ENCODE assay signal across 19 cellular contexts in the genomic region with DNA sequence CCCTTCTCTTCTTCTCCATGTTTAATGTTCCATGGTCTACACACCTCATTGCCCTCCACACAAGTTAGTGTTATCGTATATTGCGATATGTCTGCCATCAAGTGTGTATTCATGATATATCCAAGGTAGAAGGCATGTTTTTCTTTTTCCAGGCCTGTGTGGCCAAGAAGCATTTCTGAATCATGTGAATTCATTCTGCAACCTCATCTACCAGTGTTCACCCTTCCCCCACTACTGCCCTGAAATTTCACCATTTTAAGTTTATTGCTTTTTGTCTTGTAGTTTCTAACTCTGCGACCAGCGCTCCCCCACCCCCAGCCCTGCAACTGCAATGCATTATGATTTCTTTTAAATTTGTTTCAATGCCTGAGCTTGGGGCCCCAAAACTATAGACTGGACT.
A peak's percentile ranks its signal among the peaks of the same experiment; 100 is the strongest.
DNase-seq lines count a peak whose midpoint lies in the region; ATAC-seq and TF ChIP-seq lines count a peak whose summit lies in the region.
"Had no signal": no experiment of that assay in that cellular context is flagged by ENCODE, and none has a peak within 500 bp of the region (broad histone marks: within the 10 kb centered on the region; RNA-seq: fewer than 3 reads in every experiment).

No MANE protein-coding gene starts in this region.

- no peaks in the 10 kb centered on the region for H3K27me3 Mint-ChIP-seq in activated CD4-positive, alpha-beta memory T cell treated with anti-CD3 and anti-CD28 coated beads for 36 hours
- H3K27me3 Mint-ChIP-seq in activated CD4-positive, alpha-beta memory T cell treated with anti-CD3 and anti-CD28 coated beads, Interleukin-2, amount 10 ng/mL, durations not matched to agents 7 days and 5 days, result no peaks in the 10 kb centered on the region
- H3K27me3 Mint-ChIP-seq in activated T-helper 17 cell treated with anti-CD3 and anti-CD28 coated beads, Interleukin-2, amount 50 U/mL, for 72 hours, result no peaks in the 10 kb centered on the region
- H3K27me3 Mint-ChIP-seq: activated naive CD8-positive, alpha-beta T cell; activated T-cell treated with anti-CD3 and anti-CD28 coated beads, Interleukin-2, amount 50 U/mL, for 24 hours; B cell; dendritic cell treated with granulocyte-macrophage colony-stimulating factor and Interleukin-4, amounts not matched to agents 40 ng/mL and 50 ng/mL, for 4 days had no signal

- H2AFZ ChIP-seq in smooth muscle cell (ENCODE audit: low read depth), result peak overlapping the region; percentile 38
- H2AFZ ChIP-seq: parathyroid adenoma had no signal

- no peak overlapping the region for H3K4me2 ChIP-seq in smooth muscle cell

- no peaks in the 10 kb centered on the region for H3K27me3 ChIP-seq in smooth muscle cell (ENCODE audit: low read depth)
- H3K27me3 ChIP-seq: gastroesophageal sphincter, testis had no signal

- H3K9me3 ChIP-seq in smooth muscle cell (replicated peaks; ENCODE audit: low read depth), result no peaks in the 10 kb centered on the region
- H3K9me3 ChIP-seq: gastroesophageal sphincter, testis had no signal

- TF ChIP-seq CTCF in smooth muscle cell (IDR thresholded peaks at IDR 0.05; ENCODE audit: borderline replicate concordance, insufficient read depth, poor library complexity, severe bottlenecking), result no peak

- H3K27ac Mint-ChIP-seq in activated CD4-positive, alpha-beta memory T cell treated with anti-CD3 and anti-CD28 coated beads for 36 hours, result no peak overlapping the region
- H3K27ac Mint-ChIP-seq in activated CD4-positive, alpha-beta memory T cell treated with anti-CD3 and anti-CD28 coated beads, Interleukin-2, amount 10 ng/mL, durations not matched to agents 7 days and 5 days, result no peak overlapping the region
- no peak overlapping the region for H3K27ac Mint-ChIP-seq in activated T-helper 17 cell treated with anti-CD3 and anti-CD28 coated beads, Interleukin-2, amount 50 U/mL, for 72 hours
- H3K27ac Mint-ChIP-seq: activated naive CD8-positive, alpha-beta T cell; activated T-cell treated with anti-CD3 and anti-CD28 coated beads, Interleukin-2, amount 50 U/mL, for 24 hours; B cell; dendritic cell treated with granulocyte-macrophage colony-stimulating factor and Interleukin-4, amounts not matched to agents 40 ng/mL and 50 ng/mL, for 4 days had no signal

- no peaks in the 10 kb centered on the region for H3K36me3 ChIP-seq in smooth muscle cell (ENCODE audit: low read depth)
- H3K36me3 ChIP-seq: gastroesophageal sphincter had no signal

- no peak overlapping the region for H3K27ac ChIP-seq in smooth muscle cell (ENCODE audit: low read depth)
- H3K27ac ChIP-seq: gastroesophageal sphincter, parathyroid adenoma, testis had no signal

- POLR2A ChIA-PET in activated CD4-positive, alpha-beta memory T cell treated with anti-CD3 and anti-CD28 coated beads for 36 hours (lab: Charles Lee), result no interaction called here
- POLR2A ChIA-PET in activated CD4-positive, alpha-beta memory T cell treated with anti-CD3 and anti-CD28 coated beads, Interleukin-2, amount 10 ng/mL, durations not matched to agents 7 days and 5 days (lab: Charles Lee), result no interaction called here

- H3K36me3 Mint-ChIP-seq in activated CD4-positive, alpha-beta memory T cell treated with anti-CD3 and anti-CD28 coated beads for 36 hours, result no peaks in the 10 kb centered on the region
- no peaks in the 10 kb centered on the region for H3K36me3 Mint-ChIP-seq in activated CD4-positive, alpha-beta memory T cell treated with anti-CD3 and anti-CD28 coated beads, Interleukin-2, amount 10 ng/mL, durations not matched to agents 7 days and 5 days (ENCODE audit: low read depth)
- H3K36me3 Mint-ChIP-seq in activated T-helper 17 cell treated with anti-CD3 and anti-CD28 coated beads, Interleukin-2, amount 50 U/mL, for 72 hours (ENCODE audit: low read depth), result no peaks in the 10 kb centered on the region
- H3K36me3 Mint-ChIP-seq: activated naive CD8-positive, alpha-beta T cell had no signal

- ATAC-seq in activated T-helper 17 cell treated with anti-CD3 and anti-CD28 coated beads, Interleukin-2, amount 50 U/mL, for 72 hours (replicated peaks), result peak; percentile 31
- ATAC-seq in HG03469 (IDR thresholded peaks at IDR 0.05; ENCODE audit: unreplicated experiment), result no peak
- ATAC-seq: gastroesophageal sphincter had no signal

- H3F3A ChIP-seq in smooth muscle cell (ENCODE audit: low read depth), result peaks cover 8% of the 10 kb centered on the region

- H3K4me3 ChIP-seq in smooth muscle cell, result no peak overlapping the region
- H3K4me3 ChIP-seq: gastroesophageal sphincter, testis had no signal

- no peaks in the 10 kb centered on the region for H4K20me1 ChIP-seq in smooth muscle cell (ENCODE audit: low read depth)

- no peak overlapping the region for H3K9ac ChIP-seq in smooth muscle cell (ENCODE audit: low read depth)
- H3K9ac ChIP-seq: parathyroid adenoma had no signal

- H3K4me1 Mint-ChIP-seq in activated CD4-positive, alpha-beta memory T cell treated with anti-CD3 and anti-CD28 coated beads for 36 hours (ENCODE audit: low read depth), result no peaks in the 10 kb centered on the region
- no peaks in the 10 kb centered on the region for H3K4me1 Mint-ChIP-seq in activated CD4-positive, alpha-beta memory T cell treated with anti-CD3 and anti-CD28 coated beads, Interleukin-2, amount 10 ng/mL, durations not matched to agents 7 days and 5 days
- no peaks in the 10 kb centered on the region for H3K4me1 Mint-ChIP-seq in activated T-helper 17 cell treated with anti-CD3 and anti-CD28 coated beads, Interleukin-2, amount 50 U/mL, for 72 hours
- H3K4me1 Mint-ChIP-seq: B cell had no signal

- peaks cover 2% of the 10 kb centered on the region for H3K9me3 Mint-ChIP-seq in activated CD4-positive, alpha-beta memory T cell treated with anti-CD3 and anti-CD28 coated beads for 36 hours
- H3K9me3 Mint-ChIP-seq in activated CD4-positive, alpha-beta memory T cell treated with anti-CD3 and anti-CD28 coated beads, Interleukin-2, amount 10 ng/mL, durations not matched to agents 7 days and 5 days, result peaks cover 7% of the 10 kb centered on the region
- H3K9me3 Mint-ChIP-seq in activated T-helper 17 cell treated with anti-CD3 and anti-CD28 coated beads, Interleukin-2, amount 50 U/mL, for 72 hours, result peaks cover 19% of the 10 kb centered on the region

- DNase-seq in activated CD4-positive, alpha-beta memory T cell treated with anti-CD3 and anti-CD28 coated beads for 36 hours, result peak; percentile 10
- DNase-seq in activated CD4-positive, alpha-beta memory T cell treated with anti-CD3 and anti-CD28 coated beads, Interleukin-2, amount 10 ng/mL, durations not matched to agents 7 days and 5 days, result no peak
- DNase-seq in NCI-H69 (lab: John Stamatoyannopoulos, UW) (peak; percentile 77), smooth muscle cell (lab: John Stamatoyannopoulos, UW; ENCODE audit: unreplicated experiment) (no peak), dedifferentiated amniotic fluid mesenchymal stem cell (ENCODE audit: extremely low spot score) (no peak)
- DNase-seq: activated CD4-positive, alpha-beta T cell treated with anti-CD3 and anti-CD28 coated beads for 1 hour; activated T-cell treated with anti-CD3 and anti-CD28 coated beads, Interleukin-2, amount 50 U/mL, for 24 hours; Calu3; HCEC 1CT; SIG-M5; stimulated activated CD4-positive, alpha-beta T cell treated with anti-CD3 and anti-CD28 coated beads, Interleukin-4, amount 100 ng/mL, for 1 hour; testis had no signal

- H3K79me2 ChIP-seq in smooth muscle cell (ENCODE audit: low read depth), result no peaks in the 10 kb centered on the region
- H3K79me2 ChIP-seq: parathyroid adenoma had no signal

- 88% methylated on average over 4 of the region's 4 CpGs for WGBS in smooth muscle cell (ENCODE audit: low lambda C conversion rate)

- intact Hi-C loops in activated CD4-positive, alpha-beta memory T cell treated with anti-CD3 and anti-CD28 coated beads for 36 hours (cut with micrococcal nuclease), result loop anchor here (2.0 kb wide), 1 partner anchor 95 kb away; no protein-coding TSS in a partner anchor

- H3K4me3 Mint-ChIP-seq in activated CD4-positive, alpha-beta memory T cell treated with anti-CD3 and anti-CD28 coated beads for 36 hours, result no peak overlapping the region
- no peak overlapping the region for H3K4me3 Mint-ChIP-seq in activated CD4-positive, alpha-beta memory T cell treated with anti-CD3 and anti-CD28 coated beads, Interleukin-2, amount 10 ng/mL, durations not matched to agents 7 days and 5 days
- no peak overlapping the region for H3K4me3 Mint-ChIP-seq in activated T-helper 17 cell treated with anti-CD3 and anti-CD28 coated beads, Interleukin-2, amount 50 U/mL, for 72 hours
- H3K4me3 Mint-ChIP-seq: activated naive CD8-positive, alpha-beta T cell; activated T-cell treated with anti-CD3 and anti-CD28 coated beads, Interleukin-2, amount 50 U/mL, for 24 hours; B cell; dendritic cell treated with granulocyte-macrophage colony-stimulating factor and Interleukin-4, amounts not matched to agents 40 ng/mL and 50 ng/mL, for 4 days had no signal

- H3K4me1 ChIP-seq in smooth muscle cell (ENCODE audit: low read depth), result peaks cover 9% of the 10 kb centered on the region
- H3K4me1 ChIP-seq: gastroesophageal sphincter, testis had no signal

- CTCF ChIA-PET in activated CD4-positive, alpha-beta memory T cell treated with anti-CD3 and anti-CD28 coated beads for 36 hours (lab: Charles Lee), result no interaction called here
- CTCF ChIA-PET in activated CD4-positive, alpha-beta memory T cell treated with anti-CD3 and anti-CD28 coated beads, Interleukin-2, amount 10 ng/mL, durations not matched to agents 7 days and 5 days (lab: Charles Lee), result no interaction called here

Comparison
In these comparisons a context has a peak if more than half of its experiments do, and no peak if none do; other contexts are left out.
1. DNase-seq: peak in activated CD4-positive, alpha-beta memory T cell treated with anti-CD3 and anti-CD28 coated beads for 36 hours (single experiment) and NCI-H69 (single experiment); none in activated CD4-positive, alpha-beta memory T cell treated with anti-CD3 and anti-CD28 coated beads, Interleukin-2, amount 10 ng/mL, durations not matched to agents 7 days and 5 days (single experiment), smooth muscle cell (single experiment) and dedifferentiated amniotic fluid mesenchymal stem cell (single experiment).